Comparison of ENCODE assay signal across 31 cellular contexts in genomic region chr9:77871483-77871882, GRCh38.
"Had no signal": no experiment of that assay in that cellular context is flagged by ENCODE, and none has a peak within 500 bp of the region (broad histone marks: within the 10 kb centered on the region; RNA-seq: fewer than 3 reads in every experiment).

No MANE protein-coding gene starts in this region.

- DNase-seq: naive thymus-derived CD8-positive, alpha-beta T cell; nephron progenitor cell; nucleus accumbens; ovary; posterior cingulate gyrus; psoas muscle; right cardiac atrium; right lobe of liver; sigmoid colon; small intestine; stimulated activated CD4-positive, alpha-beta T cell treated with anti-CD3 and anti-CD28 coated beads, Interleukin-15, amount 100 ng/mL, for 24 hours; stimulated activated CD4-positive, alpha-beta T cell treated with anti-CD3 and anti-CD28 coated beads, Interleukin-2, amount 100 ng/mL, for 24 hours; stimulated activated CD4-positive, alpha-beta T cell treated with anti-CD3 and anti-CD28 coated beads, Interleukin-2, amount 100 ng/mL, for 48 hours; stimulated activated CD4-positive, alpha-beta T cell treated with anti-CD3 and anti-CD28 coated beads, Interleukin-4, amount 100 ng/mL, for 24 hours; stimulated activated naive B cell treated with anti-CD40 and anti-IgM and Interleukin-4, amounts not matched to agents 10 μg/mL and 1 μg/mL and 100 μg/mL, for 72 hours; stimulated activated naive CD4-positive, alpha-beta T cell treated with Interleukin-2 at 50 U/mL for 16 hours; substantia nigra; testis; tibial artery; transverse colon; upper lobe of right lung; uterus had no signal

- FAIRE-seq: small intestine had no signal

- H3K4me1 ChIP-seq: parathyroid adenoma, psoas muscle, right lobe of liver had no signal

- H3K9me3 ChIP-seq: neutrophil, ovary, psoas muscle, right lobe of liver, sigmoid colon, suprapubic skin, testis, tibial artery, transverse colon, upper lobe of right lung, uterus had no signal

- H3K4me3 Mint-ChIP-seq: naive thymus-derived CD8-positive, alpha-beta T cell; natural killer cell treated with Interleukin-12 subunit alpha and Interleukin-12 subunit beta and Interleukin-15 and Interleukin-18, amount 100 ng/mL, for 72 hours; nephron progenitor cell; neural crest cell; stimulated activated effector memory CD8-positive, alpha-beta T cell treated with anti-CD3 and anti-CD28 coated beads, Interleukin-12 subunit alpha, Interleukin-12 subunit beta, amount 100 ng/mL, for 72 hours; stimulated activated naive B cell treated with anti-CD40 and anti-IgM and Interleukin-4, amounts not matched to agents 10 μg/mL and 1 μg/mL and 100 μg/mL, for 72 hours; stimulated activated naive CD8-positive, alpha-beta T cell treated with anti-CD3 and anti-CD28 coated beads, Interleukin-15, Interleukin-2, amounts not matched to agents 100 ng/mL and 50 ng/mL, for 24 hours; type B pancreatic cell had no signal

- H3K27me3 ChIP-seq: neutrophil, ovary, right lobe of liver, sigmoid colon, suprapubic skin, testis, tibial artery, transverse colon, upper lobe of right lung, uterus had no signal

- H3K27ac ChIP-seq: neutrophil, ovary, parathyroid adenoma, psoas muscle, right lobe of liver, sigmoid colon, suprapubic skin, testis, tibial artery, transverse colon, upper lobe of right lung, uterus had no signal

- H3K9me3 Mint-ChIP-seq: naive thymus-derived CD8-positive, alpha-beta T cell; natural killer cell treated with Interleukin-12 subunit alpha and Interleukin-12 subunit beta and Interleukin-15 and Interleukin-18, amount 100 ng/mL, for 72 hours; nephron progenitor cell; neural crest cell; stimulated activated effector memory CD8-positive, alpha-beta T cell treated with anti-CD3 and anti-CD28 coated beads, Interleukin-12 subunit alpha, Interleukin-12 subunit beta, amount 100 ng/mL, for 72 hours; stimulated activated naive B cell treated with anti-CD40 and anti-IgM and Interleukin-4, amounts not matched to agents 10 μg/mL and 1 μg/mL and 100 μg/mL, for 72 hours; stimulated activated naive CD8-positive, alpha-beta T cell treated with anti-CD3 and anti-CD28 coated beads, Interleukin-15, Interleukin-2, amounts not matched to agents 100 ng/mL and 50 ng/mL, for 24 hours; type B pancreatic cell had no signal

- H3K36me3 ChIP-seq: neutrophil, ovary, right lobe of liver, sigmoid colon, suprapubic skin, tibial artery, transverse colon, upper lobe of right lung, uterus had no signal

- ATAC-seq: naive thymus-derived CD8-positive, alpha-beta T cell; natural killer cell treated with Interleukin-12 subunit alpha and Interleukin-12 subunit beta and Interleukin-15 and Interleukin-18, amount 100 ng/mL, for 72 hours; psoas muscle; right cardiac atrium; right lobe of liver; stimulated activated effector memory CD8-positive, alpha-beta T cell treated with anti-CD3 and anti-CD28 coated beads, Interleukin-12 subunit alpha, Interleukin-12 subunit beta, amount 100 ng/mL, for 72 hours; stimulated activated naive B cell treated with anti-CD40 and anti-IgM and Interleukin-4, amounts not matched to agents 10 μg/mL and 1 μg/mL and 100 μg/mL, for 72 hours; upper lobe of right lung had no signal

- H3K9ac ChIP-seq: parathyroid adenoma had no signal

- H3K36me3 Mint-ChIP-seq: natural killer cell treated with Interleukin-12 subunit alpha and Interleukin-12 subunit beta and Interleukin-15 and Interleukin-18, amount 100 ng/mL, for 72 hours; stimulated activated effector memory CD8-positive, alpha-beta T cell treated with anti-CD3 and anti-CD28 coated beads, Interleukin-12 subunit alpha, Interleukin-12 subunit beta, amount 100 ng/mL, for 72 hours; stimulated activated naive B cell treated with anti-CD40 and anti-IgM and Interleukin-4, amounts not matched to agents 10 μg/mL and 1 μg/mL and 100 μg/mL, for 72 hours; type B pancreatic cell had no signal

- H3K27ac Mint-ChIP-seq: naive thymus-derived CD8-positive, alpha-beta T cell; natural killer cell treated with Interleukin-12 subunit alpha and Interleukin-12 subunit beta and Interleukin-15 and Interleukin-18, amount 100 ng/mL, for 72 hours; nephron progenitor cell; progenitor cell of endocrine pancreas; stimulated activated effector memory CD8-positive, alpha-beta T cell treated with anti-CD3 and anti-CD28 coated beads, Interleukin-12 subunit alpha, Interleukin-12 subunit beta, amount 100 ng/mL, for 72 hours; stimulated activated naive B cell treated with anti-CD40 and anti-IgM and Interleukin-4, amounts not matched to agents 10 μg/mL and 1 μg/mL and 100 μg/mL, for 72 hours; stimulated activated naive CD8-positive, alpha-beta T cell treated with anti-CD3 and anti-CD28 coated beads, Interleukin-15, Interleukin-2, amounts not matched to agents 100 ng/mL and 50 ng/mL, for 24 hours; type B pancreatic cell had no signal

- H3K27me3 Mint-ChIP-seq: naive thymus-derived CD8-positive, alpha-beta T cell; natural killer cell treated with Interleukin-12 subunit alpha and Interleukin-12 subunit beta and Interleukin-15 and Interleukin-18, amount 100 ng/mL, for 72 hours; progenitor cell of endocrine pancreas; stimulated activated naive B cell treated with anti-CD40 and anti-IgM and Interleukin-4, amounts not matched to agents 10 μg/mL and 1 μg/mL and 100 μg/mL, for 72 hours; stimulated activated naive CD8-positive, alpha-beta T cell treated with anti-CD3 and anti-CD28 coated beads, Interleukin-15, Interleukin-2, amounts not matched to agents 100 ng/mL and 50 ng/mL, for 24 hours; type B pancreatic cell had no signal

- H2AFZ ChIP-seq: parathyroid adenoma had no signal

- H3K4me3 ChIP-seq: ovary, psoas muscle, right lobe of liver, sigmoid colon, suprapubic skin, testis, tibial artery, transverse colon, upper lobe of right lung, uterus had no signal

- H3K4me1 Mint-ChIP-seq: stimulated activated naive B cell treated with anti-CD40 and anti-IgM and Interleukin-4, amounts not matched to agents 10 μg/mL and 1 μg/mL and 100 μg/mL, for 72 hours had no signal
